In the genomic region with DNA sequence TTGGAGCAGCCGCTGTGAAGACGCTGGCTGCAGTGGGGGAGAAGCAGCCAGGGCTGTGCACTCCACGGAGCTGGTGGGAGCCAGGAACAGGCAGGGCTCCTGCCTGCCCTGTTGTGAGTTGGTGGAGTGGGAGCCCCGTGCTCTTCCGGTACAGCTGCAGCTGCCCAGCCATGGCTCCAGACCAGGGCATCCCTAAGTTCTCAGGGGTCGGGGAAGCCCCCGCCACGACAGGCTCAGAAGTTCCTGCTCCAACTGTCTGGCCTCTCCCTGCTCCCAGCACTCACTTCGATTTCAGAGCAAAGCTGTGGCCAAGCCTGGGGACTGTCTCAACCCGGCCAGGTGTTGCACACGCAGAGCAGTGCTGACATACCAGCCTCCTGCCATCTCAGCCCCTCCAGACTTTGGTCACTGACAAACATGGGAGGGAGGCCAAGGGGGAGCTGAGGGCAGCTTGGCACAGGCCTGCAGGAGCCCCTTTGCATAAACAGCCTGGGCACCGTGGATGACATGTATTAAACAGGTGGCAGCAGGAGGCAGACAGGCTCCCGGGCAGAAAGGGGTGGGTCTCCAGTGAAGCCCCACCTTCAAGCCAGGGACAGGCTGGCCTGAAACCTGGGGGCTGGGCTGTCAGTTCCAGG, we compare ENCODE assay signal across 18 cellular contexts. TPM values are rescaled to one million over a fixed set of nuclear protein-coding genes. Genes with fewer than 3 reads are reported as not detected.
DNase-seq lines count a peak whose midpoint lies in the region; ATAC-seq and TF ChIP-seq lines count a peak whose summit lies in the region.
"Had no signal": no experiment of that assay in that cellular context is flagged by ENCODE, and none has a peak within 500 bp of the region (broad histone marks: within the 10 kb centered on the region; RNA-seq: fewer than 3 reads in every experiment).

No MANE protein-coding gene starts in this region.

- intact Hi-C loops in PC-9 (cut with micrococcal nuclease; ENCODE audit: unreplicated experiment): no loop called here
- intact Hi-C loops in transverse colon (cut with DNase I; ENCODE audit: low total_unique reads): no loop called here
- intact Hi-C loops in left cardiac atrium (cut with DNase I): loop anchor here in 1 of 2 donors (10.0 kb wide), 1 partner anchor 175 kb away; no protein-coding TSS in a partner anchor

- no peak overlapping the region for H3K4me3 ChIP-seq in PC-9
- no peak overlapping the region for H3K4me3 ChIP-seq in transverse colon
- H3K4me3 ChIP-seq: gastrocnemius medialis, ovary had no signal

- H2AFZ ChIP-seq in PC-9: no peak overlapping the region

- TF ChIP-seq POLR2A in transverse colon (IDR thresholded peaks at IDR 0.05): no peak

- TF ChIP-seq EP300 in transverse colon (IDR thresholded peaks at IDR 0.05; ENCODE audit: low read depth): no peak

- peaks cover 2% of the 10 kb centered on the region for H3K36me3 Mint-ChIP-seq in activated naive CD8-positive, alpha-beta T cell treated with anti-CD3 and anti-CD28 coated beads, Interleukin-2, amount 10 ng/mL, durations not matched to agents 7 days and 5 days
- H3K36me3 Mint-ChIP-seq in activated naive CD8-positive, alpha-beta T cell treated with anti-CD3 and anti-CD28 coated beads, Interleukin-2, amount 50 U/mL, for 24 hours (ENCODE audit: low read depth): no peaks in the 10 kb centered on the region

- no TSS peak for BruUV-seq in PC-9 (replicated peaks; lab: Mats Ljungman, UMichigan)

- H3K9me3 Mint-ChIP-seq in activated naive CD8-positive, alpha-beta T cell treated with anti-CD3 and anti-CD28 coated beads, Interleukin-2, amount 10 ng/mL, durations not matched to agents 7 days and 5 days: no peaks in the 10 kb centered on the region
- H3K9me3 Mint-ChIP-seq in activated naive CD8-positive, alpha-beta T cell treated with anti-CD3 and anti-CD28 coated beads, Interleukin-2, amount 50 U/mL, for 24 hours: peaks cover 5% of the 10 kb centered on the region
- H3K9me3 Mint-ChIP-seq: central memory CD8-positive, alpha-beta T cell; stimulated activated naive CD8-positive, alpha-beta T cell treated with anti-CD3 and anti-CD28 coated beads, Interleukin-15, Interleukin-2, amounts not matched to agents 100 ng/mL and 50 ng/mL, for 24 hours had no signal

- no peak overlapping the region for H3K4me3 Mint-ChIP-seq in activated naive CD8-positive, alpha-beta T cell treated with anti-CD3 and anti-CD28 coated beads, Interleukin-2, amount 10 ng/mL, durations not matched to agents 7 days and 5 days
- H3K4me3 Mint-ChIP-seq in activated naive CD8-positive, alpha-beta T cell treated with anti-CD3 and anti-CD28 coated beads, Interleukin-2, amount 50 U/mL, for 24 hours: no peak overlapping the region
- H3K4me3 Mint-ChIP-seq: activated T-cell treated with anti-CD3 and anti-CD28 coated beads, Interleukin-2, amount 50 U/mL, for 72 hours; central memory CD8-positive, alpha-beta T cell; stimulated activated naive CD8-positive, alpha-beta T cell treated with anti-CD3 and anti-CD28 coated beads, Interleukin-15, Interleukin-2, amounts not matched to agents 100 ng/mL and 50 ng/mL, for 24 hours had no signal

- no peaks in the 10 kb centered on the region for H3K79me2 ChIP-seq in PC-9 (ENCODE audit: low read depth)

- peak overlapping the region; percentile 9 for H3K27ac Mint-ChIP-seq in activated naive CD8-positive, alpha-beta T cell treated with anti-CD3 and anti-CD28 coated beads, Interleukin-2, amount 10 ng/mL, durations not matched to agents 7 days and 5 days
- no peak overlapping the region for H3K27ac Mint-ChIP-seq in activated naive CD8-positive, alpha-beta T cell treated with anti-CD3 and anti-CD28 coated beads, Interleukin-2, amount 50 U/mL, for 24 hours
- H3K27ac Mint-ChIP-seq: activated T-cell treated with anti-CD3 and anti-CD28 coated beads, Interleukin-2, amount 50 U/mL, for 72 hours; stimulated activated naive CD8-positive, alpha-beta T cell treated with anti-CD3 and anti-CD28 coated beads, Interleukin-15, Interleukin-2, amounts not matched to agents 100 ng/mL and 50 ng/mL, for 24 hours had no signal

- H3K9me2 ChIP-seq in PC-9 (ENCODE audit: insufficient read depth): no peaks in the 10 kb centered on the region

- peaks cover 6% of the 10 kb centered on the region for H3K4me1 Mint-ChIP-seq in activated naive CD8-positive, alpha-beta T cell treated with anti-CD3 and anti-CD28 coated beads, Interleukin-2, amount 10 ng/mL, durations not matched to agents 7 days and 5 days
- H3K4me1 Mint-ChIP-seq in activated naive CD8-positive, alpha-beta T cell treated with anti-CD3 and anti-CD28 coated beads, Interleukin-2, amount 50 U/mL, for 24 hours: peaks cover 3% of the 10 kb centered on the region
- H3K4me1 Mint-ChIP-seq: central memory CD8-positive, alpha-beta T cell had no signal

- H3F3A ChIP-seq in PC-9 (ENCODE audit: insufficient read depth, low read depth): no peaks in the 10 kb centered on the region

- H3K4me2 ChIP-seq in PC-9: peak overlapping the region; percentile 28; the same call in 1 of the 2 replicates

- CTCF ChIA-PET in PC-9 (lab: Charles Lee): no interaction called here

- H4K20me1 ChIP-seq in PC-9 (ENCODE audit: insufficient read depth): no peaks in the 10 kb centered on the region

- no peaks in the 10 kb centered on the region for H3K4me1 ChIP-seq in PC-9 (replicated peaks; ENCODE audit: insufficient read depth)
- no peaks in the 10 kb centered on the region for H3K4me1 ChIP-seq in transverse colon
- H3K4me1 ChIP-seq: gastrocnemius medialis had no signal

- no peaks in the 10 kb centered on the region for H3K27me3 Mint-ChIP-seq in activated naive CD8-positive, alpha-beta T cell treated with anti-CD3 and anti-CD28 coated beads, Interleukin-2, amount 10 ng/mL, durations not matched to agents 7 days and 5 days
- no peaks in the 10 kb centered on the region for H3K27me3 Mint-ChIP-seq in activated naive CD8-positive, alpha-beta T cell treated with anti-CD3 and anti-CD28 coated beads, Interleukin-2, amount 50 U/mL, for 24 hours
- H3K27me3 Mint-ChIP-seq: central memory CD8-positive, alpha-beta T cell; stimulated activated naive CD8-positive, alpha-beta T cell treated with anti-CD3 and anti-CD28 coated beads, Interleukin-15, Interleukin-2, amounts not matched to agents 100 ng/mL and 50 ng/mL, for 24 hours had no signal

- POLR2A ChIA-PET in activated naive CD8-positive, alpha-beta T cell treated with anti-CD3 and anti-CD28 coated beads, Interleukin-2, amount 10 ng/mL, durations not matched to agents 7 days and 5 days (lab: Charles Lee): interaction anchor here (0.6 to 1.4 kb wide), 2 partner anchors 16 to 216 kb away, joined by 3 read pairs; no protein-coding TSS in a partner anchor
- POLR2A ChIA-PET in PC-9 (lab: Charles Lee; ENCODE audit: unreplicated experiment): no interaction called here

- no peak for TF ChIP-seq CTCF in PC-9 (conservative IDR thresholded peaks at IDR 0.05)
- TF ChIP-seq CTCF in transverse colon (IDR thresholded peaks at IDR 0.05): no peak

- H3K36me3 ChIP-seq in PC-9 (ENCODE audit: low read depth) (no peaks in the 10 kb centered on the region), transverse colon (no peaks in the 10 kb centered on the region)
- H3K36me3 ChIP-seq: gastrocnemius medialis, ovary had no signal

- in situ Hi-C loops in transverse colon (cut with MboI; ENCODE audit: low pct_ligation_motif_present in 1 of 4, low pct_unique_long_range_greater_than_20kb in 1 of 4, low sequenced_read_pairs in 3 of 4): no loop called here

- H3K9me3 ChIP-seq in PC-9 (ENCODE audit: insufficient read depth, low read depth): no peaks in the 10 kb centered on the region
- H3K9me3 ChIP-seq in transverse colon: no peaks in the 10 kb centered on the region
- H3K9me3 ChIP-seq: gastrocnemius medialis, ovary had no signal

- no peak for ATAC-seq in activated naive CD8-positive, alpha-beta T cell treated with anti-CD3 and anti-CD28 coated beads, Interleukin-2, amount 10 ng/mL, durations not matched to agents 7 days and 5 days (ENCODE audit: low read depth)
- ATAC-seq in activated naive CD8-positive, alpha-beta T cell treated with anti-CD3 and anti-CD28 coated beads, Interleukin-2, amount 50 U/mL, for 24 hours: no peak
- ATAC-seq in left lobe of liver (peak; percentile 93), left cardiac atrium (no peak), HG03039 (IDR thresholded peaks at IDR 0.05; ENCODE audit: unreplicated experiment) (no peak)
- ATAC-seq: activated T-cell treated with anti-CD3 and anti-CD28 coated beads, Interleukin-2, amount 50 U/mL, for 72 hours; gastrocnemius medialis had no signal

- 69% methylated on average over 9 of the region's 13 CpGs; no CpG with 5 or more reads in 1 of the 2 donors for WGBS in transverse colon (ENCODE audit: low coverage in 1 of 2), 2 donors

- H3K27me3 ChIP-seq in PC-9 (ENCODE audit: insufficient read depth, low read depth): peaks cover 27% of the 10 kb centered on the region
- H3K27me3 ChIP-seq in transverse colon: no peaks in the 10 kb centered on the region
- H3K27me3 ChIP-seq: ovary had no signal

- DNase-seq in activated naive CD8-positive, alpha-beta T cell treated with anti-CD3 and anti-CD28 coated beads, Interleukin-2, amount 10 ng/mL, durations not matched to agents 7 days and 5 days: no peak
- DNase-seq in activated naive CD8-positive, alpha-beta T cell treated with anti-CD3 and anti-CD28 coated beads, Interleukin-2, amount 50 U/mL, for 24 hours: no peak
- DNase-seq in PC-9 (peak in 1 of 2 experiments; percentile 19), left lobe of liver (ENCODE audit: low spot score) (peak; percentile 94), transverse colon (peak; percentile 64), left cardiac atrium (no peak)
- no peak for DNase-seq in stimulated activated CD4-positive, alpha-beta T cell treated with anti-CD3 and anti-CD28 coated beads, Interleukin-2, amount 100 ng/mL, for 24 hours
- DNase-seq: activated CD4-positive, alpha-beta T cell treated with anti-CD3 and anti-CD28 coated beads, Interleukin-2, amount 50 U/mL, for 1 hour; activated T-cell treated with anti-CD3 and anti-CD28 coated beads, Interleukin-2, amount 50 U/mL, for 72 hours; gastrocnemius medialis; NCI-H1105 treated with DMSO at 0.1 percent for 48 hours; NK-92 treated with Interleukin-12 subunit alpha and Interleukin-12 subunit beta, amount 100 ng/mL, for 24 hours; ovary; SIG-M5; T1000 had no signal

- no peak overlapping the region for H3K27ac ChIP-seq in PC-9
- no peak overlapping the region for H3K27ac ChIP-seq in transverse colon
- H3K27ac ChIP-seq: gastrocnemius medialis, ovary had no signal

RNA-seq across cellular contexts. Expression of a gene that starts 13.9 kb away (rescaled TPM):
- 10 to 100 TPM; 20.1 to 21.8 TPM for total RNA-seq in activated naive CD8-positive, alpha-beta T cell treated with anti-CD3 and anti-CD28 coated beads, Interleukin-2, amount 10 ng/mL, durations not matched to agents 7 days and 5 days
- 5.1 and 7.2 TPM in 2 replicates for total RNA-seq in PC-9 (2021)
- total RNA-seq in left lobe of liver: 73.7 TPM
- 10 to 100 TPM in 2 of 4 donors, 1 to 10 TPM in 2; 4.4 to 14.2 (median 9.2) TPM for total RNA-seq in transverse colon
- total RNA-seq in left cardiac atrium: 1 to 10 TPM; 3.0 to 4.2 TPM

Comparison
In these comparisons a context has a peak if more than half of its experiments do, and no peak if none do; other contexts are left out.
1. DNase-seq: peak in left lobe of liver (single experiment) and transverse colon (single experiment); none in activated naive CD8-positive, alpha-beta T cell treated with anti-CD3 and anti-CD28 coated beads, Interleukin-2, amount 10 ng/mL, durations not matched to agents 7 days and 5 days (single experiment), activated naive CD8-positive, alpha-beta T cell treated with anti-CD3 and anti-CD28 coated beads, Interleukin-2, amount 50 U/mL, for 24 hours (single experiment), left cardiac atrium (single experiment) and stimulated activated CD4-positive, alpha-beta T cell treated with anti-CD3 and anti-CD28 coated beads, Interleukin-2, amount 100 ng/mL, for 24 hours (0 of 2).